Comparison of ENCODE assay signal across 14 cellular contexts in genomic region chr2:169276045-169276444, GRCh38.
DNase-seq lines count a peak whose midpoint lies in the region; ATAC-seq and TF ChIP-seq lines count a peak whose summit lies in the region.
"Had no signal": no experiment of that assay in that cellular context is flagged by ENCODE, and none has a peak within 500 bp of the region (broad histone marks: within the 10 kb centered on the region; RNA-seq: fewer than 3 reads in every experiment).

No MANE protein-coding gene starts in this region.

- H3K4me3 Mint-ChIP-seq in MCF 10A (ENCODE audit: unreplicated experiment) = no peak overlapping the region
- no peak overlapping the region for H3K4me3 Mint-ChIP-seq in activated T-helper 2 cell treated with anti-CD3 and anti-CD28 coated beads, Interferon-gamma antibody, Interleukin-2, Interleukin-4, amounts not matched to agents 10 μg/mL and 5 μg/mL and 100 μg/mL, durations not matched to agents 14 hours and 24 hours and 36 hours (ENCODE audit: low read depth)
- H3K4me3 Mint-ChIP-seq: activated naive CD8-positive, alpha-beta T cell had no signal

- CTCF ChIA-PET in MCF 10A (lab: Yijun Ruan, JAX) (interaction anchor here (0.6 to 5.1 kb wide), 15 partner anchors 9 to 503 kb away, joined by 3 to 29 read pairs (median 3); no protein-coding TSS in a partner anchor), OCI-LY7 (lab: Charles Lee; ENCODE audit: unreplicated experiment) (no interaction called here)

- no peaks in the 10 kb centered on the region for H3K36me3 ChIP-seq in breast epithelium
- no peaks in the 10 kb centered on the region for H3K36me3 ChIP-seq in OCI-LY7 (ENCODE audit: insufficient read depth, low read length)
- no peaks in the 10 kb centered on the region for H3K36me3 ChIP-seq in upper lobe of right lung
- H3K36me3 ChIP-seq: suprapubic skin had no signal

- no peaks in the 10 kb centered on the region for H3K4me1 ChIP-seq in breast epithelium
- no peaks in the 10 kb centered on the region for H3K4me1 ChIP-seq in OCI-LY7 (ENCODE audit: insufficient read depth, low read length, poor library complexity, severe bottlenecking)
- no peaks in the 10 kb centered on the region for H3K4me1 ChIP-seq in upper lobe of right lung
- H3K4me1 ChIP-seq: suprapubic skin had no signal

- no peaks in the 10 kb centered on the region for H3K4me1 Mint-ChIP-seq in MCF 10A (ENCODE audit: insufficient read depth, unreplicated experiment)
- H3K4me1 Mint-ChIP-seq in activated T-helper 2 cell treated with anti-CD3 and anti-CD28 coated beads, Interferon-gamma antibody, Interleukin-2, Interleukin-4, amounts not matched to agents 10 μg/mL and 5 μg/mL and 100 μg/mL, durations not matched to agents 14 hours and 24 hours and 36 hours (ENCODE audit: low read depth) = no peaks in the 10 kb centered on the region

- H3K9me3 Mint-ChIP-seq in MCF 10A (ENCODE audit: unreplicated experiment) = no peaks in the 10 kb centered on the region
- H3K9me3 Mint-ChIP-seq in activated T-helper 2 cell treated with anti-CD3 and anti-CD28 coated beads, Interferon-gamma antibody, Interleukin-2, Interleukin-4, amounts not matched to agents 10 μg/mL and 5 μg/mL and 100 μg/mL, durations not matched to agents 14 hours and 24 hours and 36 hours = no peaks in the 10 kb centered on the region

- peaks cover 70% of the 10 kb centered on the region for H3K27me3 Mint-ChIP-seq in MCF 10A (ENCODE audit: insufficient read depth, unreplicated experiment)
- H3K27me3 Mint-ChIP-seq in activated T-helper 2 cell treated with anti-CD3 and anti-CD28 coated beads, Interferon-gamma antibody, Interleukin-2, Interleukin-4, amounts not matched to agents 10 μg/mL and 5 μg/mL and 100 μg/mL, durations not matched to agents 14 hours and 24 hours and 36 hours (ENCODE audit: low read depth) = peaks cover 16% of the 10 kb centered on the region

- H3K27me3 ChIP-seq in breast epithelium = no peaks in the 10 kb centered on the region
- no peaks in the 10 kb centered on the region for H3K27me3 ChIP-seq in upper lobe of right lung
- H3K27me3 ChIP-seq: suprapubic skin had no signal

- H3K9me3 ChIP-seq in breast epithelium (no peaks in the 10 kb centered on the region), OCI-LY7 (ENCODE audit: low read length) (no peaks in the 10 kb centered on the region), upper lobe of right lung (no peaks in the 10 kb centered on the region)
- H3K9me3 ChIP-seq: suprapubic skin had no signal

- no peaks in the 10 kb centered on the region for H3K79me2 ChIP-seq in OCI-LY7 (ENCODE audit: insufficient read depth, low read depth, low read length)

- H3K4me3 ChIP-seq in breast epithelium (no peak overlapping the region), OCI-LY7 (ENCODE audit: low read depth, low read length, poor library complexity, severe bottlenecking) (no peak overlapping the region), fibroblast of villous mesenchyme (ENCODE audit: low read depth, low read length) (no peak overlapping the region), upper lobe of right lung (no peak overlapping the region)
- H3K4me3 ChIP-seq: suprapubic skin had no signal

- peak; percentile 25 for TF ChIP-seq CTCF in MCF 10A (IDR thresholded peaks at IDR 0.05; ENCODE audit: unreplicated experiment)
- peak in 1 of 3 donors; percentile 15 for TF ChIP-seq CTCF in breast epithelium (IDR thresholded peaks at IDR 0.05)
- TF ChIP-seq CTCF in OCI-LY7 (conservative IDR thresholded peaks at IDR 0.05; ENCODE audit: low read length) = peak; percentile 40
- peak; percentile 8 for TF ChIP-seq CTCF in fibroblast of villous mesenchyme (IDR thresholded peaks at IDR 0.05; ENCODE audit: insufficient read depth, low read depth, low read length)
- peak; percentile 28 for TF ChIP-seq CTCF in upper lobe of right lung (IDR thresholded peaks at IDR 0.05)

- no peak for TF ChIP-seq POLR2A in breast epithelium (IDR thresholded peaks at IDR 0.05)

- POLR2A ChIA-PET in MCF 10A (lab: Yijun Ruan, JAX) (no interaction called here), OCI-LY7 (lab: Charles Lee) (no interaction called here)

- ATAC-seq in upper lobe of right lung (no peak), GM18873 (IDR thresholded peaks at IDR 0.05; ENCODE audit: low FRiP score, unreplicated experiment) (no peak)

- no TSS peak for BruUV-seq in MCF 10A (replicated peaks; lab: Mats Ljungman, UMichigan)
- BruUV-seq in OCI-LY7 (replicated peaks; lab: Mats Ljungman, UMichigan) = no TSS peak

- H3K4me2 ChIP-seq in OCI-LY7 (ENCODE audit: low read length) = no peak overlapping the region

- H3K9me2 ChIP-seq in OCI-LY7 (ENCODE audit: insufficient read depth, low read length) = no peaks in the 10 kb centered on the region

- no peak overlapping the region for H2AFZ ChIP-seq in OCI-LY7 (ENCODE audit: low read length)

- no peaks in the 10 kb centered on the region for H4K20me1 ChIP-seq in OCI-LY7 (ENCODE audit: insufficient read depth, low read length)

- DNase-seq in MCF 10A (ENCODE audit: unreplicated experiment) (peak; percentile 31), breast epithelium (ENCODE audit: low spot score in 2 of 2) (no peak), OCI-LY7 (ENCODE audit: low spot score) (no peak), fibroblast of villous mesenchyme (ENCODE audit: low read depth) (no peak), upper lobe of right lung (no peak), HPDE6-E6E7 (ENCODE audit: extremely low spot score) (no peak)
- DNase-seq in activated T-helper 2 cell treated with anti-CD3 and anti-CD28 coated beads, Interferon-gamma antibody, Interleukin-2, Interleukin-4, amounts not matched to agents 10 μg/mL and 5 μg/mL and 100 μg/mL, durations not matched to agents 14 hours and 24 hours and 36 hours (ENCODE audit: low spot score) = no peak
- DNase-seq: activated CD4-positive, alpha-beta T cell treated with anti-CD3 and anti-CD28 coated beads for 1 hour; C1 segment of cervical spinal cord; NCI-H69; stimulated activated CD4-positive, alpha-beta T cell treated with anti-CD3 and anti-CD28 coated beads, Interleukin-15, amount 100 ng/mL, for 24 hours had no signal

- no peaks in the 10 kb centered on the region for H3K36me3 Mint-ChIP-seq in MCF 10A (ENCODE audit: insufficient read depth, unreplicated experiment)
- no peaks in the 10 kb centered on the region for H3K36me3 Mint-ChIP-seq in activated T-helper 2 cell treated with anti-CD3 and anti-CD28 coated beads, Interferon-gamma antibody, Interleukin-2, Interleukin-4, amounts not matched to agents 10 μg/mL and 5 μg/mL and 100 μg/mL, durations not matched to agents 14 hours and 24 hours and 36 hours (ENCODE audit: low read depth)
- H3K36me3 Mint-ChIP-seq: activated naive CD8-positive, alpha-beta T cell had no signal

- intact Hi-C loops in MCF 10A (cut with micrococcal nuclease) = loop anchor here (1.0 to 5.0 kb wide), 2 partner anchors 166 to 314 kb away; no protein-coding TSS in a partner anchor
- intact Hi-C loops in breast epithelium (cut with DNase I; ENCODE audit: low total_unique reads) = no loop called here
- intact Hi-C loops in OCI-LY7 (cut with micrococcal nuclease; ENCODE audit: unreplicated experiment) = loop anchor here (2.0 kb wide), 1 partner anchor 167 kb away; no protein-coding TSS in a partner anchor
- intact Hi-C loops in upper lobe of right lung (cut with DNase I) = no loop called here
- intact Hi-C loops in activated T-helper 2 cell treated with anti-CD3 and anti-CD28 coated beads, Interferon-gamma antibody, Interleukin-2, Interleukin-4, amounts not matched to agents 10 μg/mL and 5 μg/mL and 100 μg/mL, durations not matched to agents 14 hours and 24 hours and 36 hours (cut with micrococcal nuclease) = no loop called here

- H3K27ac ChIP-seq in breast epithelium (no peak overlapping the region), OCI-LY7 (ENCODE audit: low read depth, low read length, poor library complexity, severe bottlenecking) (no peak overlapping the region), upper lobe of right lung (no peak overlapping the region)
- H3K27ac ChIP-seq: suprapubic skin had no signal

- no peak overlapping the region for H3K27ac Mint-ChIP-seq in MCF 10A (ENCODE audit: low read depth, unreplicated experiment)
- H3K27ac Mint-ChIP-seq in activated T-helper 2 cell treated with anti-CD3 and anti-CD28 coated beads, Interferon-gamma antibody, Interleukin-2, Interleukin-4, amounts not matched to agents 10 μg/mL and 5 μg/mL and 100 μg/mL, durations not matched to agents 14 hours and 24 hours and 36 hours = no peak overlapping the region
- H3K27ac Mint-ChIP-seq: activated naive CD8-positive, alpha-beta T cell had no signal

Comparison
In these comparisons a context has a peak if more than half of its experiments do, and no peak if none do; other contexts are left out.
1. intact Hi-C loops: an anchor here in MCF 10A (1.0 to 5.0 kb wide) and OCI-LY7 (2.0 kb wide); none called in breast epithelium, upper lobe of right lung and activated T-helper 2 cell treated with anti-CD3 and anti-CD28 coated beads, Interferon-gamma antibody, Interleukin-2, Interleukin-4, amounts not matched to agents 10 μg/mL and 5 μg/mL and 100 μg/mL, durations not matched to agents 14 hours and 24 hours and 36 hours.